Comparison of ENCODE assay signal across 1 cellular context in the genomic region with DNA sequence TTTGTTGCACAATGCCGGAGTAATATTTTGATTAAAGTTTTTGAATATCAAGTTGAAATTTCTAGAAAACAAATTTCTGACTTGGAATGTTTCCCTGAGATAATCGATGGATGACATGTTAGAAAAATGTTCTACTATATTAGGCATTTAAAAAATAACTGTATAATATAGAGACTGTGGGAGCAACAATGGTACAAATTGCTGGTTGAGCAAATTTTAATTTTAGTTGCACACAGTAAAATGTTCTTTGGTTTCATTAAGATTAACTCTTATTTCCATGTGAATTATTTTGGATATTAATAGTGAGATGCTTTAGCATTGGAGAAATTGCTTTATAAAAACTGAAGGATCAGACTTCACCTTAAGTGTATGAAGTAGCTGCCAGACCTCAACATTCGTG.
TF ChIP-seq lines count a peak whose summit lies in the region.

No MANE protein-coding gene starts in this region.

TF ChIP-seq in K562, 482 proteins besides CTCF, POLR2A, EP300 and RAD21 (continued from another document):
- TF ChIP-seq, protein P1, sequence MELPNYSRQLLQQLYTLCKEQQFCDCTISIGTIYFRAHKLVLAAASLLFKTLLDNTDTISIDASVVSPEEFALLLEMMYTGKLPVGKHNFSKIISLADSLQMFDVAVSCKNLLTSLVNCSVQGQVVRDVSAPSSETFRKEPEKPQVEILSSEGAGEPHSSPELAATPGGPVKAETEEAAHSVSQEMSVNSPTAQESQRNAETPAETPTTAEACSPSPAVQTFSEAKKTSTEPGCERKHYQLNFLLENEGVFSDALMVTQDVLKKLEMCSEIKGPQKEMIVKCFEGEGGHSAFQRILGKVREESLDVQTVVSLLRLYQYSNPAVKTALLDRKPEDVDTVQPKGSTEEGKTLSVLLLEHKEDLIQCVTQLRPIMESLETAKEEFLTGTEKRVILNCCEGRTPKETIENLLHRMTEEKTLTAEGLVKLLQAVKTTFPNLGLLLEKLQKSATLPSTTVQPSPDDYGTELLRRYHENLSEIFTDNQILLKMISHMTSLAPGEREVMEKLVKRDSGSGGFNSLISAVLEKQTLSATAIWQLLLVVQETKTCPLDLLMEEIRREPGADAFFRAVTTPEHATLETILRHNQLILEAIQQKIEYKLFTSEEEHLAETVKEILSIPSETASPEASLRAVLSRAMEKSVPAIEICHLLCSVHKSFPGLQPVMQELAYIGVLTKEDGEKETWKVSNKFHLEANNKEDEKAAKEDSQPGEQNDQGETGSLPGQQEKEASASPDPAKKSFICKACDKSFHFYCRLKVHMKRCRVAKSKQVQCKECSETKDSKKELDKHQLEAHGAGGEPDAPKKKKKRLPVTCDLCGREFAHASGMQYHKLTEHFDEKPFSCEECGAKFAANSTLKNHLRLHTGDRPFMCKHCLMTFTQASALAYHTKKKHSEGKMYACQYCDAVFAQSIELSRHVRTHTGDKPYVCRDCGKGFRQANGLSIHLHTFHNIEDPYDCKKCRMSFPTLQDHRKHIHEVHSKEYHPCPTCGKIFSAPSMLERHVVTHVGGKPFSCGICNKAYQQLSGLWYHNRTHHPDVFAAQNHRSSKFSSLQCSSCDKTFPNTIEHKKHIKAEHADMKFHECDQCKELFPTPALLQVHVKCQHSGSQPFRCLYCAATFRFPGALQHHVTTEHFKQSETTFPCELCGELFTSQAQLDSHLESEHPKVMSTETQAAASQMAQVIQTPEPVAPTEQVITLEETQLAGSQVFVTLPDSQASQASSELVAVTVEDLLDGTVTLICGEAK (IDR thresholded peaks at IDR 0.05) = peak; percentile 61
- TF ChIP-seq, protein P1 (CRISPR knock-in tag; IDR thresholded peaks at IDR 0.05) = no peak
- no peak for TF ChIP-seq MCM5 (IDR thresholded peaks at IDR 0.05; ENCODE audit: low read depth)
- peak; percentile 49 for TF ChIP-seq ZNF316 (IDR thresholded peaks at IDR 0.05)
